ENCODE assay signal across 11 cellular contexts in genomic region chr6:170265655-170266054, GRCh38. TPM values are rescaled to one million over a fixed set of nuclear protein-coding genes. Genes with fewer than 3 reads are reported as not detected.
DNase-seq lines count a peak whose midpoint lies in the region; ATAC-seq and TF ChIP-seq lines count a peak whose summit lies in the region.
"Had no signal": no experiment of that assay in that cellular context is flagged by ENCODE, and none has a peak within 500 bp of the region (broad histone marks: within the 10 kb centered on the region; RNA-seq: fewer than 3 reads in every experiment).

No MANE protein-coding gene starts in this region.

- peaks cover 3% of the 10 kb centered on the region for H3K27me3 Mint-ChIP-seq in glutamatergic neuron (ENCODE audit: unreplicated experiment)
- peaks cover 40% of the 10 kb centered on the region for H3K27me3 Mint-ChIP-seq in nephron (ENCODE audit: low read depth)

- H3K27ac Mint-ChIP-seq in glutamatergic neuron (ENCODE audit: unreplicated experiment) = peak overlapping the region; percentile 31
- H3K27ac Mint-ChIP-seq in nephron = peak overlapping the region; percentile 90 to 98 (median 93)
- H3K27ac Mint-ChIP-seq: stimulated activated naive B cell treated with anti-CD40 and anti-IgM and Interleukin-4, amounts not matched to agents 10 μg/mL and 1 μg/mL and 100 μg/mL, for 72 hours had no signal

- no peak overlapping the region for H3K27ac ChIP-seq in breast epithelium
- H3K27ac ChIP-seq: skin epidermis had no signal

- peaks cover 4% of the 10 kb centered on the region for H3K9me3 Mint-ChIP-seq in glutamatergic neuron (ENCODE audit: unreplicated experiment)
- H3K9me3 Mint-ChIP-seq in nephron = no peaks in the 10 kb centered on the region
- H3K9me3 Mint-ChIP-seq: stimulated activated naive B cell treated with anti-CD40 and anti-IgM and Interleukin-4, amounts not matched to agents 10 μg/mL and 1 μg/mL and 100 μg/mL, for 72 hours had no signal

- TF ChIP-seq CTCF in glutamatergic neuron (IDR thresholded peaks at IDR 0.05; ENCODE audit: partially characterized antibody, unreplicated experiment) = no peak
- TF ChIP-seq CTCF in nephron (IDR thresholded peaks at IDR 0.05; ENCODE audit: unreplicated experiment in 3 of 3) = no peak
- no peak for TF ChIP-seq CTCF in breast epithelium (IDR thresholded peaks at IDR 0.05)

- no peaks in the 10 kb centered on the region for H3K9me3 ChIP-seq in breast epithelium

- intact Hi-C loops in breast epithelium (cut with DNase I; ENCODE audit: low total_unique reads) = no loop called here

- no peaks in the 10 kb centered on the region for H3K36me3 ChIP-seq in breast epithelium

- H3K4me1 ChIP-seq in breast epithelium = no peaks in the 10 kb centered on the region

- TF ChIP-seq POLR2A in breast epithelium (IDR thresholded peaks at IDR 0.05) = no peak

- H3K36me3 Mint-ChIP-seq in glutamatergic neuron (ENCODE audit: unreplicated experiment) (no peaks in the 10 kb centered on the region), nephron (ENCODE audit: low read depth) (no peaks in the 10 kb centered on the region)
- H3K36me3 Mint-ChIP-seq: stimulated activated naive B cell treated with anti-CD40 and anti-IgM and Interleukin-4, amounts not matched to agents 10 μg/mL and 1 μg/mL and 100 μg/mL, for 72 hours had no signal

- H3K4me3 Mint-ChIP-seq in glutamatergic neuron (ENCODE audit: unreplicated experiment) (no peak overlapping the region), nephron (peak overlapping the region in 1 of 3 experiments; percentile 70)
- H3K4me3 Mint-ChIP-seq: stimulated activated naive B cell treated with anti-CD40 and anti-IgM and Interleukin-4, amounts not matched to agents 10 μg/mL and 1 μg/mL and 100 μg/mL, for 72 hours had no signal

- peaks cover 32% of the 10 kb centered on the region for H3K4me1 Mint-ChIP-seq in glutamatergic neuron (ENCODE audit: low read depth, unreplicated experiment)
- peaks cover 56% of the 10 kb centered on the region for H3K4me1 Mint-ChIP-seq in nephron
- H3K4me1 Mint-ChIP-seq: stimulated activated naive B cell treated with anti-CD40 and anti-IgM and Interleukin-4, amounts not matched to agents 10 μg/mL and 1 μg/mL and 100 μg/mL, for 72 hours had no signal

- no peak overlapping the region for H3K4me3 ChIP-seq in breast epithelium
- H3K4me3 ChIP-seq: GM12878, skin epidermis had no signal

- DNase-seq in COLO668 (lab: John Stamatoyannopoulos, UW; ENCODE audit: unreplicated experiment) (peak; percentile 82), NCI-H524 (lab: John Stamatoyannopoulos, UW) (peak; percentile 64 to 86), glutamatergic neuron (no peak), breast epithelium (ENCODE audit: low spot score in 2 of 2) (no peak), KG1 (lab: John Stamatoyannopoulos, UW) (no peak), NK-92 (lab: John Stamatoyannopoulos, UW; ENCODE audit: unreplicated experiment) (no peak)
- DNase-seq: stimulated activated naive B cell treated with anti-CD40 and anti-IgM and Interleukin-4, amounts not matched to agents 10 μg/mL and 1 μg/mL and 100 μg/mL, for 72 hours had no signal

- peaks cover 0 to 3% of the 10 kb centered on the region in 2 donors for H3K27me3 ChIP-seq in breast epithelium

- ATAC-seq in GM19035 (IDR thresholded peaks at IDR 0.05; ENCODE audit: unreplicated experiment) = no peak
- ATAC-seq: GM12878; stimulated activated naive B cell treated with anti-CD40 and anti-IgM and Interleukin-4, amounts not matched to agents 10 μg/mL and 1 μg/mL and 100 μg/mL, for 72 hours had no signal

RNA-seq across cellular contexts. Expression of gene DLL1, which starts 25.2 kb away (rescaled TPM):
- total RNA-seq in glutamatergic neuron (ENCODE audit: unreplicated experiment) (34.3 TPM), breast epithelium (10 to 100 TPM in 2 of 3 donors, 1 to 10 TPM in 1; 3.8 to 26.9 (median 12.3) TPM)

RNA-seq across cellular contexts. Expression of gene FAM120B, which starts 40.9 kb away (rescaled TPM):
- total RNA-seq in glutamatergic neuron (ENCODE audit: unreplicated experiment) (48.3 TPM), breast epithelium (10 to 100 TPM; 28.8 to 35.0 (median 33.8) TPM)

Comparison
In these comparisons a context has a peak if more than half of its experiments do, and no peak if none do; other contexts are left out.
1. DNase-seq: peak in COLO668 (single experiment) and NCI-H524 (2 of 2); none in glutamatergic neuron (single experiment), breast epithelium (0 of 2), KG1 (single experiment) and NK-92 (single experiment).